Comparison of ENCODE assay signal across 8 cellular contexts in the genomic region with DNA sequence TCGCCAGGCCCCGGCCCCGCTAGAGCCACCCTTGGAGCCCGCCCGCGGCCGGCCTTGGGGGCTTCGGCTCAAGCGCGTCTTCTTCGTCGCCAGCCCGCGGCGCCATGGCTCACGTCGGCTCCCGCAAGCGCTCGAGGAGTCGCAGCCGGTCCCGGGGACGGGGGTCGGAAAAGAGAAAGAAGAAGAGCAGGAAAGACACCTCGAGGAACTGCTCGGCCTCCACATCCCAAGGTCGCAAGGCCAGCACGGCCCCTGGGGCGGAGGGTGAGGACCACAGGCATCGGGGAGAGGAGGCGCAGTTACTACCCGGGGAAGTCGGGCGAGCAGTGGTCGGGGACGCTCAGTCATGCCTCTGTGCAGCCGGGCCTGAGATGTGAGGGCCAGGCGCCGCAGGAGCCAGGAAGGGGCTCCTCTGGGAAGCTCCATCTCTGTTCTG. TPM values are rescaled to one million over a fixed set of nuclear protein-coding genes. Genes with fewer than 3 reads are reported as not detected.
A peak's percentile ranks its signal among the peaks of the same experiment; 100 is the strongest.
DNase-seq lines count a peak whose midpoint lies in the region; ATAC-seq, FAIRE-seq and TF ChIP-seq lines count a peak whose summit lies in the region.

No MANE protein-coding gene starts in this region.

- H3K9me3 ChIP-seq in SK-N-MC (ENCODE audit: low read depth, low read length) (no peaks in the 10 kb centered on the region), pancreas (no peaks in the 10 kb centered on the region)

- peak overlapping the region; percentile 88 for H3K9ac ChIP-seq in SK-N-MC (ENCODE audit: insufficient read length)

- H3K27ac ChIP-seq in SK-N-MC = peak overlapping the region; percentile 58
- H3K27ac ChIP-seq in pancreas = peak overlapping the region; percentile 68 to 82 (median 76)

- no peaks in the 10 kb centered on the region for H3K9me3 Mint-ChIP-seq in HFFc6

- H3K27me3 Mint-ChIP-seq in HFFc6 (ENCODE audit: insufficient read depth) = peaks cover 2% of the 10 kb centered on the region

- ATAC-seq in pancreas (peak; percentile 1 to 9 (median 8)), GM19035 (IDR thresholded peaks at IDR 0.05; ENCODE audit: unreplicated experiment) (no peak)

- no peak for DNase-seq in GM12865 (ENCODE audit: low read depth)
- DNase-seq in HFFc6 = no peak
- no peak for DNase-seq in SK-N-MC (ENCODE audit: low read depth, low spot score)
- DNase-seq in fibroblast of gingiva (ENCODE audit: low read depth) = peak; percentile 20
- DNase-seq in pancreas = peak in 1 of 6 donors; percentile 82
- DNase-seq in mucosa of gallbladder (ENCODE audit: low spot score) = no peak
- no peak for DNase-seq in NCI-H2196 (lab: John Stamatoyannopoulos, UW; ENCODE audit: unreplicated experiment)

- FAIRE-seq in pancreas (lab: Jason Lieb, UNC) = no peak

- peak overlapping the region; percentile 67 for H3K27ac Mint-ChIP-seq in HFFc6

- intact Hi-C loops in pancreas (cut with DNase I) = loop anchor here in 1 of 3 donors (10.0 kb wide), 1 partner anchor 254 kb away; the partner anchor contains the start of genes MPHOSPH9 and MTRFR

- H3K27me3 ChIP-seq in pancreas = no peaks in the 10 kb centered on the region

- H3K4me3 ChIP-seq in GM12865 (ENCODE audit: low read depth, low read length) (peak overlapping the region; percentile 96), SK-N-MC (peak overlapping the region; percentile 96), pancreas (peak overlapping the region; percentile 97 to 99 (median 98))

- no peaks in the 10 kb centered on the region for H3K36me3 Mint-ChIP-seq in HFFc6 (ENCODE audit: low read depth)

- H3K4me1 ChIP-seq in pancreas = peaks cover 15 to 61% (median 32%) of the 10 kb centered on the region in 3 donors

- H3K4me1 Mint-ChIP-seq in HFFc6 (ENCODE audit: low read depth) = peaks cover 45% of the 10 kb centered on the region

- peaks cover 7% of the 10 kb centered on the region; the same call in 1 of the 2 replicates for H3K36me3 ChIP-seq in SK-N-MC (ENCODE audit: insufficient read depth, low read length)
- no peaks in the 10 kb centered on the region for H3K36me3 ChIP-seq in pancreas

- peak overlapping the region; percentile 93 for H3K4me3 Mint-ChIP-seq in HFFc6

- TF ChIP-seq CTCF in GM12865 (IDR thresholded peaks at IDR 0.05; ENCODE audit: insufficient read depth, low read depth, low read length, missing control alignments) (no peak), HFFc6 (IDR thresholded peaks at IDR 0.05) (no peak), pancreas (IDR thresholded peaks at IDR 0.05) (no peak)

- WGBS in pancreas, 2 donors = 0 to 1% methylated on average over 38 to 40 of the region's 40 CpGs

RNA-seq across cellular contexts. Expression of gene ARL6IP4, which starts 0.6 kb away (rescaled TPM):
- total RNA-seq in HFFc6 (2021; fragmentation: NEBNext Ultra II Directional; extraction: Animal tissue kit (Norgen Biotek cat#: 25700)) = 100 to 1,000 TPM; 128 to 180 (median 149) TPM
- total RNA-seq in pancreas (100 to 1,000 TPM in 4 of 6 donors, 10 to 100 TPM in 2; 85.3 to 129 (median 101) TPM), mucosa of gallbladder (169 TPM)
- 100 to 1,000 TPM; 281 to 296 TPM for polyA plus RNA-seq in pancreas

RNA-seq across cellular contexts. Expression of gene OGFOD2, which starts 6.0 kb away (rescaled TPM):
- total RNA-seq in HFFc6 (2021; fragmentation: NEBNext Ultra II Directional; extraction: Animal tissue kit (Norgen Biotek cat#: 25700)) = 10 to 100 TPM; 16.2 to 18.3 (median 17.6) TPM
- total RNA-seq in pancreas = 10 to 100 TPM; 12.9 to 20.9 (median 17.2) TPM
- 10 to 100 TPM; 22.2 to 30.9 TPM for polyA plus RNA-seq in pancreas
- 32.5 TPM for total RNA-seq in mucosa of gallbladder

RNA-seq across cellular contexts. Expression of gene ABCB9, which starts 14.8 kb away (rescaled TPM):
- total RNA-seq in HFFc6 (2021; fragmentation: NEBNext Ultra II Directional; extraction: Animal tissue kit (Norgen Biotek cat#: 25700)) = 10 to 100 TPM in 3 of 6 experiments, 1 to 10 TPM in 3; 9.2 to 11.1 (median 10.0) TPM
- total RNA-seq in pancreas (1 to 10 TPM; 1.3 to 4.8 (median 2.7) TPM), mucosa of gallbladder (11.6 TPM)
- 1 to 10 TPM; 4.9 to 6.7 TPM for polyA plus RNA-seq in pancreas
